11 cellular contexts compared by ENCODE assay signal in genomic region chr1:234778215-234779159, GRCh38.
A peak's percentile ranks its signal among the peaks of the same experiment; 100 is the strongest.
DNase-seq lines count a peak whose midpoint lies in the region; ATAC-seq and TF ChIP-seq lines count a peak whose summit lies in the region.
"Had no signal": no experiment of that assay in that cellular context is flagged by ENCODE, and none has a peak within 500 bp of the region (broad histone marks: within the 10 kb centered on the region; RNA-seq: fewer than 3 reads in every experiment).

No MANE protein-coding gene starts in this region.

- H2BK120ac ChIP-seq in neuronal stem cell (ENCODE audit: low read depth, low read length), result peak overlapping the region; percentile 0

- H3K36me3 ChIP-seq in neuronal stem cell (replicated peaks in 1 of 2; ENCODE audit: control insufficient read depth in 2 of 2, insufficient read depth in 2 of 2, low read length in 2 of 2) (no peaks in the 10 kb centered on the region), stomach (no peaks in the 10 kb centered on the region)

- peak overlapping the region; percentile 72 for H3K18ac ChIP-seq in neuronal stem cell (ENCODE audit: low read length)

- no peak for TF ChIP-seq EP300 in stomach (IDR thresholded peaks at IDR 0.05)

- H2BK15ac ChIP-seq in neuronal stem cell (ENCODE audit: low read length), result peak overlapping the region; percentile 64

- H3K9ac ChIP-seq in neuronal stem cell (ENCODE audit: low read depth, low read length, poor library complexity), result no peak overlapping the region

- H3K27me3 ChIP-seq in neuronal stem cell (ENCODE audit: control insufficient read depth in 3 of 3, insufficient read depth in 3 of 3, low read depth in 1 of 3, low read length in 3 of 3), result peaks cover 0 to 53% (median 6%) of the 10 kb centered on the region in 3 experiments
- peaks cover 0 to 34% (median 25%) of the 10 kb centered on the region in 3 donors for H3K27me3 ChIP-seq in stomach

- DNase-seq in GM03348 (ENCODE audit: low spot score) (peak; percentile 20), NAMALWA (ENCODE audit: low spot score) (peak; percentile 22), epithelial cell of esophagus (ENCODE audit: low read depth) (peak; percentile 8), neuronal stem cell (ENCODE audit: low spot score) (no peak), dedifferentiated amniotic fluid mesenchymal stem cell (ENCODE audit: extremely low spot score) (no peak), stomach (no peak)
- DNase-seq: activated effector memory CD4-positive, alpha-beta T cell treated with anti-CD3 and anti-CD28 coated beads, Interleukin-2, amount 50 U/mL, for 16 hours; NCI-H2029 had no signal

- H2BK5ac ChIP-seq in neuronal stem cell (ENCODE audit: low read length), result peak overlapping the region; percentile 11

- peak overlapping the region; percentile 8 for H2BK12ac ChIP-seq in neuronal stem cell (ENCODE audit: low read length)

- H3K14ac ChIP-seq in neuronal stem cell (ENCODE audit: low read length), result peak overlapping the region; percentile 3

- H3K4me2 ChIP-seq in neuronal stem cell (ENCODE audit: insufficient read depth, low read length, poor library complexity, severe bottlenecking), result no peak overlapping the region

- no peak overlapping the region for H3K27ac ChIP-seq in neuronal stem cell (replicated peaks; ENCODE audit: low read length)
- H3K27ac ChIP-seq in stomach, result no peak overlapping the region
- H3K27ac ChIP-seq: dorsolateral prefrontal cortex had no signal

- intact Hi-C loops in stomach (cut with DNase I; ENCODE audit: low total_unique reads), result no loop called here

- H2AK5ac ChIP-seq in neuronal stem cell (ENCODE audit: low read depth, low read length), result peak overlapping the region; percentile 27

- ATAC-seq in HG03039 (IDR thresholded peaks at IDR 0.05; ENCODE audit: unreplicated experiment) (no peak), GM21723 (IDR thresholded peaks at IDR 0.05; ENCODE audit: unreplicated experiment) (no peak)

- H3K23ac ChIP-seq in neuronal stem cell (ENCODE audit: low read depth, low read length, poor library complexity), result peak overlapping the region; percentile 0

- peak overlapping the region; percentile 2 for H3K4ac ChIP-seq in neuronal stem cell (ENCODE audit: low read length)

- no peaks in the 10 kb centered on the region for H3K79me1 ChIP-seq in neuronal stem cell (ENCODE audit: low read depth, low read length)

- no peak overlapping the region for H4K91ac ChIP-seq in neuronal stem cell (ENCODE audit: low read depth, low read length, poor library complexity)

- TF ChIP-seq CTCF in epithelial cell of esophagus (IDR thresholded peaks at IDR 0.05; ENCODE audit: insufficient read depth, low read depth, low read length, missing control alignments) (no peak), stomach (IDR thresholded peaks at IDR 0.05) (no peak)

- H2AFZ ChIP-seq in neuronal stem cell (ENCODE audit: low read length), result peak overlapping the region; percentile 17

- H3K9me3 ChIP-seq in neuronal stem cell (replicated peaks in 1 of 2; ENCODE audit: control insufficient read depth in 2 of 2, insufficient read depth in 1 of 2, low read depth in 1 of 2, low read length in 2 of 2) (peaks cover 0 to 3% of the 10 kb centered on the region in 2 donors), stomach (no peaks in the 10 kb centered on the region)

- no peak overlapping the region for H4K8ac ChIP-seq in neuronal stem cell (ENCODE audit: low read depth, low read length)

- TF ChIP-seq POLR2A in stomach (IDR thresholded peaks at IDR 0.05), result no peak

- no CpG with 5 or more reads among the region's 22 CpGs for whole genome bisulfite sequencing in neuronal stem cell (ENCODE audit: extremely low coverage in 2 of 2, insufficient read length in 2 of 2, insufficient replicate concordance in 1 of 2), 2 donors
- 73 to 78% (median 78%) methylated on average over 22 of the region's 22 CpGs for WGBS in stomach, 5 donors

- H3K4me1 ChIP-seq in neuronal stem cell (ENCODE audit: control insufficient read depth in 2 of 2, insufficient read depth in 1 of 2, low read depth in 1 of 2, low read length in 2 of 2) (peaks cover 5 to 6% of the 10 kb centered on the region in 2 donors), stomach (peaks cover 0 to 13% (median 5%) of the 10 kb centered on the region in 4 donors)

- H3K4me3 ChIP-seq in epithelial cell of esophagus (ENCODE audit: low read length) (no peak overlapping the region), neuronal stem cell (ENCODE audit: low read length in 2 of 2) (no peak overlapping the region), stomach (no peak overlapping the region)
- H3K4me3 ChIP-seq: dorsolateral prefrontal cortex had no signal

Comparison
In these comparisons a context has a peak if more than half of its experiments do, and no peak if none do; other contexts are left out.
1. DNase-seq: peak in GM03348 (single experiment), NAMALWA (single experiment) and epithelial cell of esophagus (single experiment); none in neuronal stem cell (single experiment), dedifferentiated amniotic fluid mesenchymal stem cell (single experiment) and stomach (single experiment).